36 cellular contexts compared by ENCODE assay signal in genomic region chr1:80565416-80565815, GRCh38.
"Had no signal": no experiment of that assay in that cellular context is flagged by ENCODE, and none has a peak within 500 bp of the region (broad histone marks: within the 10 kb centered on the region; RNA-seq: fewer than 3 reads in every experiment).

No MANE protein-coding gene starts in this region.

- H3K4me3 Mint-ChIP-seq: activated B cell treated with CpG ODN at 0.5 μM for 24 hours; activated CD4-positive, alpha-beta memory T cell treated with anti-CD3 and anti-CD28 coated beads for 36 hours; activated CD4-positive, alpha-beta T cell treated with anti-CD3 and anti-CD28 coated beads, Interleukin-2, amount 10 ng/mL, durations not matched to agents 24 days and 14 days; activated CD8-positive, alpha-beta memory T cell treated with anti-CD3 and anti-CD28 coated beads, Interleukin-2, amount 10 ng/mL, durations not matched to agents 7 days and 5 days; activated CD8-positive, alpha-beta T cell treated with anti-CD3 and anti-CD28 coated beads for 36 hours; activated naive CD4-positive, alpha-beta T cell treated with anti-CD3 and anti-CD28 coated beads, Interleukin-2, amount 10 ng/mL, durations not matched to agents 7 days and 5 days; activated naive CD4-positive, alpha-beta T cell treated with anti-CD3 and anti-CD28 coated beads, Interleukin-2, amount 50 U/mL, for 24 hours; activated naive CD8-positive, alpha-beta T cell; activated naive CD8-positive, alpha-beta T cell treated with anti-CD3 and anti-CD28 coated beads, Interleukin-2, amount 10 ng/mL, durations not matched to agents 7 days and 5 days; activated naive CD8-positive, alpha-beta T cell treated with anti-CD3 and anti-CD28 coated beads, Interleukin-2, amount 50 U/mL, for 24 hours; activated T-cell treated with anti-CD3 and anti-CD28 coated beads, Interleukin-2, amount 50 U/mL, for 24 hours; T-helper 1 cell treated with Interleukin-12 subunit alpha and Interleukin-12 subunit beta and Interleukin-4 antibody, amounts not matched to agents 30 μg/mL and 1 μg/mL, for 36 hours; T-helper 2 cell treated with Interferon-gamma antibody and Interleukin-4, amounts not matched to agents 5 μg/mL and 100 μg/mL, for 36 hours had no signal

- H3K27me3 Mint-ChIP-seq: activated B cell treated with CpG ODN at 0.5 μM for 24 hours; activated CD4-positive, alpha-beta memory T cell treated with anti-CD3 and anti-CD28 coated beads for 36 hours; activated CD4-positive, alpha-beta T cell treated with anti-CD3 and anti-CD28 coated beads, Interleukin-2, amount 10 ng/mL, durations not matched to agents 24 days and 14 days; activated CD8-positive, alpha-beta memory T cell treated with anti-CD3 and anti-CD28 coated beads, Interleukin-2, amount 10 ng/mL, durations not matched to agents 7 days and 5 days; activated CD8-positive, alpha-beta T cell treated with anti-CD3 and anti-CD28 coated beads for 36 hours; activated naive CD4-positive, alpha-beta T cell treated with anti-CD3 and anti-CD28 coated beads, Interleukin-2, amount 10 ng/mL, durations not matched to agents 7 days and 5 days; activated naive CD4-positive, alpha-beta T cell treated with anti-CD3 and anti-CD28 coated beads, Interleukin-2, amount 50 U/mL, for 24 hours; activated naive CD8-positive, alpha-beta T cell; activated naive CD8-positive, alpha-beta T cell treated with anti-CD3 and anti-CD28 coated beads, Interleukin-2, amount 10 ng/mL, durations not matched to agents 7 days and 5 days; activated naive CD8-positive, alpha-beta T cell treated with anti-CD3 and anti-CD28 coated beads, Interleukin-2, amount 50 U/mL, for 24 hours; activated T-cell treated with anti-CD3 and anti-CD28 coated beads, Interleukin-2, amount 50 U/mL, for 24 hours had no signal

- H3K27me3 ChIP-seq: body of pancreas, brain microvascular endothelial cell, breast epithelium had no signal

- H3K4me1 ChIP-seq: body of pancreas, breast epithelium had no signal

- H3K9me3 ChIP-seq: body of pancreas, breast epithelium had no signal

- ATAC-seq: activated CD8-positive, alpha-beta memory T cell treated with anti-CD3 and anti-CD28 coated beads, Interleukin-2, amount 10 ng/mL, durations not matched to agents 7 days and 5 days; activated CD8-positive, alpha-beta T cell treated with anti-CD3 and anti-CD28 coated beads for 36 hours; activated naive CD8-positive, alpha-beta T cell treated with anti-CD3 and anti-CD28 coated beads, Interleukin-2, amount 50 U/mL, for 24 hours; body of pancreas had no signal

- DNase-seq: activated B cell treated with CpG ODN at 0.5 μM for 24 hours; activated CD4-positive, alpha-beta memory T cell treated with anti-CD3 and anti-CD28 coated beads for 36 hours; activated CD4-positive, alpha-beta T cell treated with anti-CD3 and anti-CD28 coated beads for 4 hours; activated CD4-positive, alpha-beta T cell treated with anti-CD3 and anti-CD28 coated beads, Interleukin-2, amount 10 ng/mL, durations not matched to agents 24 days and 14 days; activated CD4-positive, alpha-beta T cell treated with anti-CD3 and anti-CD28 coated beads, Interleukin-2, amount 50 U/mL, for 1 hour; activated CD4-positive, alpha-beta T cell treated with anti-CD3 and anti-CD28 coated beads, Interleukin-2, amount 50 U/mL, for 4 hours; activated CD4-positive, CD25-positive, alpha-beta regulatory T cell treated with anti-CD3 and anti-CD28 coated beads, Interleukin-2, amount 50 U/mL, for 72 hours; activated CD8-positive, alpha-beta memory T cell treated with anti-CD3 and anti-CD28 coated beads for 24 hours; activated CD8-positive, alpha-beta memory T cell treated with anti-CD3 and anti-CD28 coated beads, Interleukin-2, amount 10 ng/mL, durations not matched to agents 7 days and 5 days; activated CD8-positive, alpha-beta memory T cell treated with anti-CD3 and anti-CD28 coated beads, Interleukin-2, amount 50 U/mL, for 48 hours; activated CD8-positive, alpha-beta T cell treated with anti-CD3 and anti-CD28 coated beads for 36 hours; activated effector memory CD4-positive, alpha-beta T cell treated with Interleukin-2 at 50 U/mL for 16 hours; activated gamma-delta T cell; activated naive CD4-positive, alpha-beta T cell treated with anti-CD3 and anti-CD28 coated beads, Interleukin-2, amount 10 ng/mL, durations not matched to agents 7 days and 5 days; activated naive CD4-positive, alpha-beta T cell treated with Interleukin-2 at 50 U/mL for 16 hours; activated naive CD8-positive, alpha-beta T cell treated with anti-CD3 and anti-CD28 coated beads, Interleukin-2, amount 10 ng/mL, durations not matched to agents 7 days and 5 days; activated naive CD8-positive, alpha-beta T cell treated with anti-CD3 and anti-CD28 coated beads, Interleukin-2, amount 50 U/mL, for 24 hours; activated T-cell treated with anti-CD3 and anti-CD28 coated beads, Interleukin-2, amount 50 U/mL, for 24 hours; activated T-cell treated with anti-CD3 and anti-CD28 coated beads, Interleukin-2, amount 50 U/mL, for 48 hours; amygdala; aorta; body of pancreas; brain microvascular endothelial cell; central memory CD4-positive, alpha-beta T cell; T-helper 1 cell; T-helper 2 cell; T-helper 9 cell had no signal

- H3K36me3 Mint-ChIP-seq: activated CD4-positive, alpha-beta memory T cell treated with anti-CD3 and anti-CD28 coated beads for 36 hours; activated CD8-positive, alpha-beta memory T cell treated with anti-CD3 and anti-CD28 coated beads, Interleukin-2, amount 10 ng/mL, durations not matched to agents 7 days and 5 days; activated naive CD4-positive, alpha-beta T cell treated with anti-CD3 and anti-CD28 coated beads, Interleukin-2, amount 10 ng/mL, durations not matched to agents 7 days and 5 days; activated naive CD4-positive, alpha-beta T cell treated with anti-CD3 and anti-CD28 coated beads, Interleukin-2, amount 50 U/mL, for 24 hours; activated naive CD8-positive, alpha-beta T cell; activated naive CD8-positive, alpha-beta T cell treated with anti-CD3 and anti-CD28 coated beads, Interleukin-2, amount 10 ng/mL, durations not matched to agents 7 days and 5 days had no signal

- H3K27ac ChIP-seq: body of pancreas, brain microvascular endothelial cell, breast epithelium, VCaP had no signal

- H3K9me3 Mint-ChIP-seq: activated CD4-positive, alpha-beta T cell treated with anti-CD3 and anti-CD28 coated beads, Interleukin-2, amount 10 ng/mL, durations not matched to agents 24 days and 14 days; activated naive CD4-positive, alpha-beta T cell treated with anti-CD3 and anti-CD28 coated beads, Interleukin-2, amount 50 U/mL, for 24 hours; activated naive CD8-positive, alpha-beta T cell treated with anti-CD3 and anti-CD28 coated beads, Interleukin-2, amount 10 ng/mL, durations not matched to agents 7 days and 5 days; activated naive CD8-positive, alpha-beta T cell treated with anti-CD3 and anti-CD28 coated beads, Interleukin-2, amount 50 U/mL, for 24 hours had no signal

- H3K4me1 Mint-ChIP-seq: activated B cell treated with CpG ODN at 0.5 μM for 24 hours; activated CD4-positive, alpha-beta T cell treated with anti-CD3 and anti-CD28 coated beads, Interleukin-2, amount 10 ng/mL, durations not matched to agents 24 days and 14 days; activated CD8-positive, alpha-beta memory T cell treated with anti-CD3 and anti-CD28 coated beads, Interleukin-2, amount 10 ng/mL, durations not matched to agents 7 days and 5 days; activated naive CD4-positive, alpha-beta T cell treated with anti-CD3 and anti-CD28 coated beads, Interleukin-2, amount 10 ng/mL, durations not matched to agents 7 days and 5 days; activated naive CD4-positive, alpha-beta T cell treated with anti-CD3 and anti-CD28 coated beads, Interleukin-2, amount 50 U/mL, for 24 hours; activated naive CD8-positive, alpha-beta T cell treated with anti-CD3 and anti-CD28 coated beads, Interleukin-2, amount 10 ng/mL, durations not matched to agents 7 days and 5 days; activated naive CD8-positive, alpha-beta T cell treated with anti-CD3 and anti-CD28 coated beads, Interleukin-2, amount 50 U/mL, for 24 hours had no signal

- FAIRE-seq: astrocyte, TTC549 had no signal

- H3K4me3 ChIP-seq: body of pancreas, breast epithelium had no signal

- H3K27ac Mint-ChIP-seq: activated B cell treated with CpG ODN at 0.5 μM for 24 hours; activated CD4-positive, alpha-beta memory T cell treated with anti-CD3 and anti-CD28 coated beads for 36 hours; activated CD4-positive, alpha-beta T cell treated with anti-CD3 and anti-CD28 coated beads, Interleukin-2, amount 10 ng/mL, durations not matched to agents 24 days and 14 days; activated CD8-positive, alpha-beta memory T cell treated with anti-CD3 and anti-CD28 coated beads, Interleukin-2, amount 10 ng/mL, durations not matched to agents 7 days and 5 days; activated CD8-positive, alpha-beta T cell treated with anti-CD3 and anti-CD28 coated beads for 36 hours; activated naive CD4-positive, alpha-beta T cell treated with anti-CD3 and anti-CD28 coated beads, Interleukin-2, amount 10 ng/mL, durations not matched to agents 7 days and 5 days; activated naive CD4-positive, alpha-beta T cell treated with anti-CD3 and anti-CD28 coated beads, Interleukin-2, amount 50 U/mL, for 24 hours; activated naive CD8-positive, alpha-beta T cell; activated naive CD8-positive, alpha-beta T cell treated with anti-CD3 and anti-CD28 coated beads, Interleukin-2, amount 10 ng/mL, durations not matched to agents 7 days and 5 days; activated naive CD8-positive, alpha-beta T cell treated with anti-CD3 and anti-CD28 coated beads, Interleukin-2, amount 50 U/mL, for 24 hours; activated T-cell treated with anti-CD3 and anti-CD28 coated beads, Interleukin-2, amount 50 U/mL, for 24 hours; activated T-helper 2 cell treated with anti-CD3 and anti-CD28 coated beads, Interferon-gamma antibody, Interleukin-2, Interleukin-4, amounts not matched to agents 10 μg/mL and 5 μg/mL and 100 μg/mL, durations not matched to agents 14 hours and 24 hours and 36 hours; T-helper 1 cell treated with Interleukin-12 subunit alpha and Interleukin-12 subunit beta and Interleukin-4 antibody, amounts not matched to agents 30 μg/mL and 1 μg/mL, for 36 hours; T-helper 2 cell treated with Interferon-gamma antibody and Interleukin-4, amounts not matched to agents 5 μg/mL and 100 μg/mL, for 36 hours had no signal

- H3K36me3 ChIP-seq: brain microvascular endothelial cell, breast epithelium had no signal
